ENCODE assay signal across 9 cellular contexts in genomic region chr19:55146078-55146647, GRCh38. TPM values are rescaled to one million over a fixed set of nuclear protein-coding genes. Genes with fewer than 3 reads are reported as not detected.
DNase-seq lines count a peak whose midpoint lies in the region; ATAC-seq, FAIRE-seq and TF ChIP-seq lines count a peak whose summit lies in the region.
"Had no signal": no experiment of that assay in that cellular context is flagged by ENCODE, and none has a peak within 500 bp of the region (broad histone marks: within the 10 kb centered on the region; RNA-seq: fewer than 3 reads in every experiment).

No MANE protein-coding gene starts in this region.

- no peak for TF ChIP-seq POLR2A in K562 (conservative IDR thresholded peaks at IDR 0.05)

- H4K20me1 ChIP-seq in K562 (replicated peaks; ENCODE audit: control insufficient read depth, insufficient read depth, low read length): no peaks in the 10 kb centered on the region

- H2AFZ ChIP-seq in K562 (ENCODE audit: low read depth, low read length): peak overlapping the region; percentile 83

- H3K4me1 ChIP-seq in K562 (replicated peaks in 1 of 2; ENCODE audit: control insufficient read depth in 2 of 2, insufficient read depth in 2 of 2, low read length in 2 of 2): peaks cover 16 to 54% of the 10 kb centered on the region in 2 experiments

- H3K36me3 ChIP-seq in K562 (ENCODE audit: control insufficient read depth, insufficient read depth, low read length): peaks cover 18% of the 10 kb centered on the region; the same call in 2 of the 3 replicates
- H3K36me3 ChIP-seq: upper lobe of left lung had no signal

- WGBS in K562 (ENCODE audit: insufficient coverage, low coverage, missing lambda C conversion rate): 0% methylated on average over 6 of the region's 38 CpGs

- CTCF ChIA-PET in K562 (lab: Yijun Ruan, JAX; ENCODE audit: low intra/inter-chr PET ratio): interaction anchor here (0.9 to 1.5 kb wide), 3 partner anchors 10 to 357 kb away, joined by 3 to 6 read pairs (median 4); no protein-coding TSS in a partner anchor

- in situ Hi-C loops in K562 (cut with MboI): loop anchor here (25.0 kb wide), 1 partner anchor 491 kb away; the partner anchor contains the start of genes CCDC106, ZNF580 and ZNF581

- intact Hi-C loops in K562 (cut with micrococcal nuclease): loop anchor here (1.0 to 10.0 kb wide), 2 partner anchors 13 to 489 kb away; no protein-coding TSS in a partner anchor

- H3K9me3 Mint-ChIP-seq in nephron: no peaks in the 10 kb centered on the region

- peak overlapping the region; percentile 45 to 83; a peak in 3 of 4 replicates for H3K9ac ChIP-seq in K562 (ENCODE audit: insufficient read depth in 1 of 2, low read depth in 2 of 2, low read length in 2 of 2)

- TF ChIP-seq CTCF in AG09309 (IDR thresholded peaks at IDR 0.05; ENCODE audit: control insufficient read depth, insufficient read depth, low read depth, low read length, missing control alignments) (peak; percentile 58), GM12865 (IDR thresholded peaks at IDR 0.05; ENCODE audit: insufficient read depth, low read depth, low read length, missing control alignments) (peak; percentile 52), K562 (IDR thresholded peaks at IDR 0.05 in 2 of 3, conservative IDR thresholded peaks at IDR 0.05 in 1 of 3; ENCODE audit: insufficient read depth in 2 of 3, low read depth in 1 of 3, low read length in 3 of 3) (peak; percentile 84 to 93 (median 85)), nephron (IDR thresholded peaks at IDR 0.05; ENCODE audit: unreplicated experiment in 3 of 3) (peak; percentile 34 to 51 (median 49))

- H3K27ac Mint-ChIP-seq in nephron: no peak overlapping the region

- peaks cover 33% of the 10 kb centered on the region for H3K4me1 Mint-ChIP-seq in nephron

- H3K9me3 ChIP-seq in K562 (replicated peaks; ENCODE audit: control insufficient read depth, insufficient read depth, low read depth, low read length): no peaks in the 10 kb centered on the region
- H3K9me3 ChIP-seq: upper lobe of left lung had no signal

- DNase-seq in AG09309 (ENCODE audit: low read depth): no peak
- DNase-seq in GM12865 (ENCODE audit: low read depth): no peak
- DNase-seq in NCI-H2227 treated with DMSO at 0.1 percent for 48 hours (lab: John Stamatoyannopoulos, UW): peak; percentile 92
- peak; percentile 88 to 92 (median 90) for DNase-seq in K562 (ENCODE audit: extremely low read depth in 1 of 4, low spot score in 3 of 4)
- DNase-seq in substantia nigra (lab: John Stamatoyannopoulos, UW): no peak

- H3K79me2 ChIP-seq in K562 (ENCODE audit: control insufficient read depth, insufficient read depth, low read length): peaks cover 16% of the 10 kb centered on the region

- TF ChIP-seq EP300 in K562 (IDR thresholded peaks at IDR 0.05; ENCODE audit: low read length): peak; percentile 57; the same call in 1 of the 2 replicates

- H3K4me2 ChIP-seq in K562 (ENCODE audit: insufficient read depth, low read length): peak overlapping the region; percentile 83; the same call in 1 of the 2 replicates

- TF ChIP-seq RAD21 in K562 (CRISPR knock-in tag; conservative IDR thresholded peaks at IDR 0.05 in 1 of 2, IDR thresholded peaks at IDR 0.05 in 1 of 2): peak; percentile 43 to 53

- H3K4me3 Mint-ChIP-seq in nephron: peak overlapping the region; percentile 42 to 58 (median 47)

- POLR2A ChIA-PET in K562 (lab: Yijun Ruan, JAX): interaction anchor here (0.6 to 2.1 kb wide), 10 partner anchors 10 to 703 kb away, joined by 3 to 13 read pairs (median 4); partner anchors contain the start of genes PPP6R1 and TNNI3

- H3K9me1 ChIP-seq in K562 (ENCODE audit: control insufficient read depth, insufficient read depth, low read length): no peaks in the 10 kb centered on the region

- H3K36me3 Mint-ChIP-seq in nephron (ENCODE audit: low read depth): no peaks in the 10 kb centered on the region

- H3K4me3 ChIP-seq in AG09309 (ENCODE audit: control insufficient read depth, low read depth, low read length): no peak overlapping the region
- no peak overlapping the region for H3K4me3 ChIP-seq in GM12865 (ENCODE audit: low read depth, low read length)
- peak overlapping the region; percentile 88 for H3K4me3 ChIP-seq in K562

- no TSS peak for BruUV-seq in K562 (replicated peaks; lab: Mats Ljungman, UMichigan)

- H3K27ac ChIP-seq in K562 (ENCODE audit: extremely low read depth, low read depth, low read length) (peak overlapping the region; percentile 64; the same call in 2 of the 3 replicates), substantia nigra (ENCODE audit: low read depth, low read length, poor library complexity, severe bottlenecking) (no peak overlapping the region)
- H3K27ac ChIP-seq: upper lobe of left lung had no signal

- no peaks in the 10 kb centered on the region for H3K27me3 ChIP-seq in K562 (ENCODE audit: control insufficient read depth in 2 of 2, insufficient read depth in 2 of 2, low read length in 2 of 2)

- ATAC-seq in K562 (peak; percentile 87), GM19397 (IDR thresholded peaks at IDR 0.05; ENCODE audit: unreplicated experiment) (no peak), GM18861 (IDR thresholded peaks at IDR 0.05; ENCODE audit: unreplicated experiment) (no peak)

- peak; percentile 94 for FAIRE-seq in K562 (lab: Jason Lieb, UNC)

- H3K27me3 Mint-ChIP-seq in nephron (ENCODE audit: low read depth): peaks cover 71% of the 10 kb centered on the region

RNA-seq across cellular contexts. Expression of gene TNNT1, which starts 2.8 kb away (rescaled TPM):
- 33.1 and 49.0 TPM in 2 replicates for total RNA-seq in K562 (2011; cell fraction: chromatin; rRNA removed; ENCODE audit: low replicate concordance)
- 39.5 and 44.5 TPM in 2 replicates for total RNA-seq in K562 (2011; cell fraction: nucleolus; rRNA removed)
- total RNA-seq in K562 (2011; cell fraction: nucleoplasm; rRNA removed): 49.1 and 49.5 TPM in 2 replicates
- total RNA-seq in K562 (2014; rRNA removed) (366 and 390 TPM in 2 replicates), K562 (2014; rRNA removed; fragmentation: Illumina TruSeq; extraction: Trizol) (114 and 159 TPM in 2 replicates), K562 (2015; rRNA removed; fragmentation: Illumina TruSeq; extraction: Trizol) (244 and 252 TPM in 2 replicates), K562 (2021) (207 and 227 TPM in 2 replicates)
- polyA plus RNA-seq in K562 (2011; rRNA removed) (177 and 189 TPM in 2 replicates), K562 (2014; fragmentation: Illumina TruSeq; extraction: Trizol) (224 and 227 TPM in 2 replicates), K562 (2014; fragmentation: Nextera tagmentation; extraction: Ambion mirVana) (10 to 100 TPM; 31.8 to 43.6 TPM), K562 (2014; rRNA removed) (324 and 325 TPM in 2 replicates)
- 173 and 189 TPM in 2 replicates for polyA plus RNA-seq in K562 (2011; cell fraction: cytosol; rRNA removed)
- 99.4 and 117 TPM in 2 replicates for polyA plus RNA-seq in K562 (2011; cell fraction: nucleus; rRNA removed)
- 276 and 308 TPM in 2 replicates for polyA plus RNA-seq in K562 (2012)
- 86.4 and 93.6 TPM in 2 replicates for polyA minus RNA-seq in K562 (2011; rRNA and poly(A)+ RNA removed)
- polyA minus RNA-seq in K562 (2011; cell fraction: cytosol; rRNA and poly(A)+ RNA removed): 45.8 and 53.1 TPM in 2 replicates
- polyA minus RNA-seq in K562 (2011; cell fraction: nucleus; rRNA and poly(A)+ RNA removed): 24.5 and 35.7 TPM in 2 replicates

RNA-seq across cellular contexts. Expression of gene TNNI3, which starts 11.4 kb away (rescaled TPM):
- 25.9 and 44.0 TPM in 2 replicates for total RNA-seq in K562 (2011; cell fraction: chromatin; rRNA removed; ENCODE audit: low replicate concordance)
- total RNA-seq in K562 (2011; cell fraction: nucleolus; rRNA removed): 23.2 and 24.3 TPM in 2 replicates
- 27.0 and 36.9 TPM in 2 replicates for total RNA-seq in K562 (2011; cell fraction: nucleoplasm; rRNA removed)
- total RNA-seq in K562 (2014; rRNA removed): 107 and 125 TPM in 2 replicates
- total RNA-seq in K562 (2014; rRNA removed; fragmentation: Illumina TruSeq; extraction: Trizol): 22.0 and 26.5 TPM in 2 replicates
- 74.2 and 76.5 TPM in 2 replicates for total RNA-seq in K562 (2015; rRNA removed; fragmentation: Illumina TruSeq; extraction: Trizol)
- total RNA-seq in K562 (2021): 53.7 and 63.3 TPM in 2 replicates
- polyA plus RNA-seq in K562 (2011; rRNA removed): 28.1 and 33.8 TPM in 2 replicates
- polyA plus RNA-seq in K562 (2011; cell fraction: cytosol; rRNA removed): 41.8 and 52.3 TPM in 2 replicates
- polyA plus RNA-seq in K562 (2011; cell fraction: nucleus; rRNA removed): 61.1 and 64.7 TPM in 2 replicates
- polyA plus RNA-seq in K562 (2012): 58.4 and 68.8 TPM in 2 replicates
- 42.0 and 55.7 TPM in 2 replicates for polyA plus RNA-seq in K562 (2014; fragmentation: Illumina TruSeq; extraction: Trizol)
- polyA plus RNA-seq in K562 (2014; fragmentation: Nextera tagmentation; extraction: Ambion mirVana): 10 to 100 TPM in 1 of 2 experiments, 1 to 10 TPM in 1; 4.7 to 17.2 TPM
- 143 and 158 TPM in 2 replicates for polyA plus RNA-seq in K562 (2014; rRNA removed)
- polyA minus RNA-seq in K562 (2011; rRNA and poly(A)+ RNA removed): 6.4 and 7.0 TPM in 2 replicates
- polyA minus RNA-seq in K562 (2011; cell fraction: cytosol; rRNA and poly(A)+ RNA removed): 7.1 and 13.3 TPM in 2 replicates
- 10.6 and 16.3 TPM in 2 replicates for polyA minus RNA-seq in K562 (2011; cell fraction: nucleus; rRNA and poly(A)+ RNA removed)

RNA-seq across cellular contexts. Expression of gene DNAAF3, which starts 20.2 kb away (rescaled TPM):
- total RNA-seq in K562 (2011; cell fraction: chromatin; rRNA removed; ENCODE audit: low replicate concordance): 9.1 and 32.2 TPM in 2 replicates
- total RNA-seq in K562 (2011; cell fraction: nucleolus; rRNA removed): 17.6 and 19.3 TPM in 2 replicates
- total RNA-seq in K562 (2011; cell fraction: nucleoplasm; rRNA removed): 17.8 and 22.7 TPM in 2 replicates
- total RNA-seq in K562 (2014; rRNA removed): 49.8 and 66.8 TPM in 2 replicates
- 19.7 and 21.6 TPM in 2 replicates for total RNA-seq in K562 (2014; rRNA removed; fragmentation: Illumina TruSeq; extraction: Trizol)
- total RNA-seq in K562 (2015; rRNA removed; fragmentation: Illumina TruSeq; extraction: Trizol): 27.6 and 28.5 TPM in 2 replicates
- 43.0 and 44.3 TPM in 2 replicates for total RNA-seq in K562 (2021)
- polyA plus RNA-seq in K562 (2011; rRNA removed): 29.3 and 46.8 TPM in 2 replicates
- polyA plus RNA-seq in K562 (2011; cell fraction: cytosol; rRNA removed): 84.8 and 128 TPM in 2 replicates
- polyA plus RNA-seq in K562 (2011; cell fraction: nucleus; rRNA removed): 48.2 and 66.5 TPM in 2 replicates
- polyA plus RNA-seq in K562 (2012): 41.3 and 45.3 TPM in 2 replicates
- polyA plus RNA-seq in K562 (2014; fragmentation: Illumina TruSeq; extraction: Trizol): 61.5 and 67.6 TPM in 2 replicates
- polyA plus RNA-seq in K562 (2014; fragmentation: Nextera tagmentation; extraction: Ambion mirVana): 10 to 100 TPM; 29.7 to 54.4 TPM
- polyA plus RNA-seq in K562 (2014; rRNA removed): 50.2 and 65.0 TPM in 2 replicates
- polyA minus RNA-seq in K562 (2011; rRNA and poly(A)+ RNA removed): 7.2 and 9.1 TPM in 2 replicates
- polyA minus RNA-seq in K562 (2011; cell fraction: cytosol; rRNA and poly(A)+ RNA removed): 18.7 and 19.0 TPM in 2 replicates
- polyA minus RNA-seq in K562 (2011; cell fraction: nucleus; rRNA and poly(A)+ RNA removed): 7.1 and 10.8 TPM in 2 replicates

RNA-seq across cellular contexts. Expression of gene PPP1R12C, which starts 28.7 kb away (rescaled TPM):
- total RNA-seq in K562 (2011; cell fraction: chromatin; rRNA removed; ENCODE audit: low replicate concordance): 103 and 282 TPM in 2 replicates
- total RNA-seq in K562 (2011; cell fraction: nucleolus; rRNA removed): 185 and 189 TPM in 2 replicates
- total RNA-seq in K562 (2011; cell fraction: nucleoplasm; rRNA removed): 126 and 131 TPM in 2 replicates
- total RNA-seq in K562 (2014; rRNA removed) (93.5 and 119 TPM in 2 replicates), K562 (2014; rRNA removed; fragmentation: Illumina TruSeq; extraction: Trizol) (16.3 and 21.9 TPM in 2 replicates), K562 (2015; rRNA removed; fragmentation: Illumina TruSeq; extraction: Trizol) (54.1 and 54.3 TPM in 2 replicates), K562 (2021) (89.7 and 110 TPM in 2 replicates)
- polyA plus RNA-seq in K562 (2011; rRNA removed) (31.6 and 39.7 TPM in 2 replicates), K562 (2014; fragmentation: Illumina TruSeq; extraction: Trizol) (33.7 and 54.3 TPM in 2 replicates), K562 (2014; fragmentation: Nextera tagmentation; extraction: Ambion mirVana) (1 to 10 TPM; 1.8 to 2.7 TPM), K562 (2014; rRNA removed) (125 and 136 TPM in 2 replicates)
- polyA plus RNA-seq in K562 (2011; cell fraction: cytosol; rRNA removed): 21.4 and 48.7 TPM in 2 replicates
- 238 and 450 TPM in 2 replicates for polyA plus RNA-seq in K562 (2011; cell fraction: nucleus; rRNA removed)
- polyA plus RNA-seq in K562 (2012): 76.7 and 102 TPM in 2 replicates
- 5.9 and 7.7 TPM in 2 replicates for polyA minus RNA-seq in K562 (2011; rRNA and poly(A)+ RNA removed)
- polyA minus RNA-seq in K562 (2011; cell fraction: cytosol; rRNA and poly(A)+ RNA removed): 15.9 and 20.8 TPM in 2 replicates
- polyA minus RNA-seq in K562 (2011; cell fraction: nucleus; rRNA and poly(A)+ RNA removed): 53.1 and 57.2 TPM in 2 replicates

RNA-seq across cellular contexts. Expression of gene SYT5, which starts 33.9 kb away (rescaled TPM):
- total RNA-seq in K562 (2011; cell fraction: chromatin; rRNA removed; ENCODE audit: low replicate concordance): 8.2 and 12.8 TPM in 2 replicates
- 5.1 and 5.5 TPM in 2 replicates for total RNA-seq in K562 (2011; cell fraction: nucleolus; rRNA removed)
- total RNA-seq in K562 (2011; cell fraction: nucleoplasm; rRNA removed): 8.5 and 9.7 TPM in 2 replicates
- 9.9 and 15.7 TPM in 2 replicates for total RNA-seq in K562 (2014; rRNA removed)
- total RNA-seq in K562 (2014; rRNA removed; fragmentation: Illumina TruSeq; extraction: Trizol): 8.8 and 9.8 TPM in 2 replicates
- 6.6 and 7.2 TPM in 2 replicates for total RNA-seq in K562 (2015; rRNA removed; fragmentation: Illumina TruSeq; extraction: Trizol)
- total RNA-seq in K562 (2021): 19.9 and 20.9 TPM in 2 replicates
- 3.9 and 5.0 TPM in 2 replicates for polyA plus RNA-seq in K562 (2011; rRNA removed)
- 4.3 and 6.8 TPM in 2 replicates for polyA plus RNA-seq in K562 (2011; cell fraction: cytosol; rRNA removed)
- polyA plus RNA-seq in K562 (2011; cell fraction: nucleus; rRNA removed): 5.3 and 5.7 TPM in 2 replicates
- polyA plus RNA-seq in K562 (2012): 15.2 and 38.7 TPM in 2 replicates
- polyA plus RNA-seq in K562 (2014; fragmentation: Illumina TruSeq; extraction: Trizol): 18.0 and 19.4 TPM in 2 replicates
- 1 to 10 TPM; 1.3 to 2.1 TPM for polyA plus RNA-seq in K562 (2014; fragmentation: Nextera tagmentation; extraction: Ambion mirVana)
- polyA plus RNA-seq in K562 (2014; rRNA removed): 14.2 and 15.2 TPM in 2 replicates
- 2.4 and 5.1 TPM in 2 replicates for polyA minus RNA-seq in K562 (2011; rRNA and poly(A)+ RNA removed)
- 8.4 and 13.2 TPM in 2 replicates for polyA minus RNA-seq in K562 (2011; cell fraction: cytosol; rRNA and poly(A)+ RNA removed)
- polyA minus RNA-seq in K562 (2011; cell fraction: nucleus; rRNA and poly(A)+ RNA removed): 3.1 and 3.4 TPM in 2 replicates

Comparison
In these comparisons a context has a peak if more than half of its experiments do, and no peak if none do; other contexts are left out.
1. DNase-seq: peak in NCI-H2227 treated with DMSO at 0.1 percent for 48 hours (single experiment) and K562 (4 of 4); none in AG09309 (single experiment), GM12865 (single experiment) and substantia nigra (0 of 49).
2. Peak in every context shown above with its lines, with median percentiles within 50 percentile points of each other: CTCF ChIP-seq.